ENCODE assay signal across 1 cellular context in the genomic region with DNA sequence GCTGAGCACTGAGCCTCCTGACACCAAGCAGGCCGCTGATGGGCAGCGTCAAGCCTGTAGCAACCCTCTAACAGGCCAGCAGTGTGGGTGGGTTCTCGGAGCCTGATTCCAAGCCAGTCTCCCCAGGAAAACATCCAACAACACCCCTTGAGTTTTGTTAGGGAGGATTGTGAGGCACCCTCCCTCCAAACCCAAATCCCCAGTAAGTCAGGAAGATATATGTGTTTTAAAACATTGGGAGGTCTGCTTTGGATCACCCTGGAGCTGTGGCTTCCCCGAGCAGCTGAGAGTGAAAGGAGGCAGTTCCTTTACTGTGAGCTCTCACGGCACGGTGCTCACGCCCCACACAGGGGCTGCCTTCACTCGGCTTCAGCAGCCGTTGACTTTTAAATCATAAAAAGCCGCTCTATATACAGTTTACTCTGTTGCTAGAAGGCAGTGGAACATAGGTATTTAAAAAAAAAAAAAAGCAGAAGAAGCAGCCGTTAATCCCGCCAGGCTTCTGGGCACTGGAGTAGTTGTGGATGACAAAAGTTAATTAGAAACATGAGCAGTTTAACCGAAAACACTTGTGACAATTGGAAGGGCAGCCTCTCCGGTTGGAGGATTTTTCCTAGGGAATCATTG.
TF ChIP-seq lines count a peak whose summit lies in the region.

No MANE protein-coding gene starts in this region.

TF ChIP-seq in SK-N-SH treated with all-trans-retinoic acid at 6 μM for 48 hours, 23 proteins besides CTCF, POLR2A, EP300 and RAD21 (continued from another document):
- TF ChIP-seq CREB5 (CRISPR knock-in tag; IDR thresholded peaks at IDR 0.05; ENCODE audit: low read depth) (no peak), ZNF565 (CRISPR knock-in tag; conservative IDR thresholded peaks at IDR 0.05; ENCODE audit: low read depth) (no peak)
